In genomic region chr17:29931253-29931932, GRCh38 we compare ENCODE assay signal across 8 cellular contexts. TPM values are rescaled to one million over a fixed set of nuclear protein-coding genes. Genes with fewer than 3 reads are reported as not detected.
DNase-seq lines count a peak whose midpoint lies in the region; FAIRE-seq and TF ChIP-seq lines count a peak whose summit lies in the region.

No MANE protein-coding gene starts in this region.

- peak; percentile 84 for DNase-seq in EH (ENCODE audit: low read depth)
- peak; percentile 89 for DNase-seq in GM23248
- peak; percentile 78 for DNase-seq in RCC 7860 (ENCODE audit: low spot score)
- peak; percentile 39 for DNase-seq in activated T-helper 1 cell treated with Interleukin-2 at 50 U/mL for 16 hours (ENCODE audit: low read depth)
- DNase-seq in fibroblast of the aortic adventitia (ENCODE audit: low read depth), result peak; percentile 82
- DNase-seq in superior temporal gyrus (ENCODE audit: extremely low spot score), result peak; percentile 96

- 0 to 1% methylated on average over 3 of the region's 3 CpGs for WGBS in GM23248 (ENCODE audit: low coverage in 1 of 2, low lambda C conversion rate in 2 of 2, missing lambda C conversion rate in 2 of 2), 2 experiments

- peak overlapping the region; percentile 96 for H2AFZ ChIP-seq in GM23248

- FAIRE-seq in RCC 7860 (lab: Jason Lieb, UNC), result peak; percentile 84

- H3K27me3 ChIP-seq in GM23248 (replicated peaks; ENCODE audit: insufficient read depth) (no peaks in the 10 kb centered on the region), neutrophil (no peaks in the 10 kb centered on the region)

- H3K4me1 ChIP-seq in GM23248 (ENCODE audit: insufficient read depth) (peaks cover 20% of the 10 kb centered on the region), neutrophil (ENCODE audit: control insufficient read depth in 1 of 2, insufficient read depth in 1 of 2, low read depth in 1 of 2, low read length in 1 of 2) (peaks cover 42 to 43% of the 10 kb centered on the region in 2 experiments)

- H3K9me3 ChIP-seq in GM23248 (ENCODE audit: low read depth) (no peaks in the 10 kb centered on the region), neutrophil (no peaks in the 10 kb centered on the region)

- peaks cover 34% of the 10 kb centered on the region for H3K79me2 ChIP-seq in GM23248 (ENCODE audit: insufficient read depth)

- peak; percentile 86 for TF ChIP-seq CTCF in LNCAP (IDR thresholded peaks at IDR 0.05)
- peak; percentile 94 for TF ChIP-seq CTCF in fibroblast of the aortic adventitia (IDR thresholded peaks at IDR 0.05; ENCODE audit: insufficient read depth, low read length)
- TF ChIP-seq CTCF in neutrophil (IDR thresholded peaks at IDR 0.05), result peak; percentile 75

- in situ Hi-C loops in GM23248 (cut with MboI), result loop anchor here (5.0 to 10.0 kb wide), 2 partner anchors 129 to 287 kb away; no protein-coding TSS in a partner anchor

- H3K4me2 ChIP-seq in GM23248 (ENCODE audit: unreplicated experiment), result peak overlapping the region; percentile 100

- no peaks in the 10 kb centered on the region for H4K20me1 ChIP-seq in GM23248 (ENCODE audit: insufficient read depth)

- H3K9me2 ChIP-seq in GM23248 (ENCODE audit: insufficient read depth), result no peaks in the 10 kb centered on the region

- H3F3A ChIP-seq in GM23248 (ENCODE audit: insufficient read depth), result peaks cover 10% of the 10 kb centered on the region; the same call in 1 of the 2 replicates

- H3K36me3 ChIP-seq in GM23248 (ENCODE audit: low read depth) (no peaks in the 10 kb centered on the region), neutrophil (no peaks in the 10 kb centered on the region)

- H3K9ac ChIP-seq in GM23248, result peak overlapping the region; percentile 76; the same call in 1 of the 2 replicates

- H3K27ac ChIP-seq in GM23248 (no peak overlapping the region), neutrophil (peak overlapping the region; percentile 87)

- H3K4me3 ChIP-seq in GM23248 (peak overlapping the region; percentile 80), fibroblast of the aortic adventitia (ENCODE audit: low read depth, low read length) (peak overlapping the region; percentile 99), neutrophil (ENCODE audit: low read depth in 1 of 2, low read length in 1 of 2) (peak overlapping the region; percentile 85 to 93)

RNA-seq across cellular contexts. Expression of gene SSH2, which starts 1.4 kb away (rescaled TPM):
- 8.3 and 9.7 TPM in 2 replicates for total RNA-seq in GM23248 (2014; rRNA removed; shearing (Covaris generic))
- polyA plus RNA-seq in GM23248 (2016; fragmentation: Nextera tagmentation; extraction: Ambion mirVana), result 16.3 and 18.9 TPM in 2 replicates
- 15.9 and 21.1 TPM in 2 replicates for total RNA-seq in fibroblast of the aortic adventitia (ENCODE audit: low replicate concordance)

RNA-seq across cellular contexts. Expression of gene EFCAB5, which starts 10.0 kb away (rescaled TPM):
- not detected in 2 replicates for total RNA-seq in GM23248 (2014; rRNA removed; shearing (Covaris generic))
- polyA plus RNA-seq in GM23248 (2016; fragmentation: Nextera tagmentation; extraction: Ambion mirVana), result 0.41 and 0.62 TPM in 2 replicates
- total RNA-seq in fibroblast of the aortic adventitia (ENCODE audit: low replicate concordance), result 0.36 and 1.3 TPM in 2 replicates

Comparison
In these comparisons a context has a peak if more than half of its experiments do, and no peak if none do; other contexts are left out.
1. DNase-seq: peak in every context shown above with its lines; median percentile 96 in superior temporal gyrus; 89 in GM23248; 84 in EH; 82 in fibroblast of the aortic adventitia; 78 in RCC 7860; 39 in activated T-helper 1 cell treated with Interleukin-2 at 50 U/mL for 16 hours.